Comparison of ENCODE assay signal across 1 cellular context in genomic region chr6:5231289-5231688, GRCh38.
TF ChIP-seq lines count a peak whose summit lies in the region.

No MANE protein-coding gene starts in this region.

TF ChIP-seq in K562, 482 proteins besides CTCF, POLR2A, EP300 and RAD21:
- TF ChIP-seq SFPQ (IDR thresholded peaks at IDR 0.05; ENCODE audit: low read depth, low read length) (no peak), GATAD2B (IDR thresholded peaks at IDR 0.05; ENCODE audit: borderline replicate concordance) (no peak), AFF1 (IDR thresholded peaks at IDR 0.05; ENCODE audit: low read depth in 1 of 2, partially characterized antibody in 2 of 2) (no peak), KDM5B (IDR thresholded peaks at IDR 0.05; ENCODE audit: insufficient replicate concordance, low read depth, low read length) (no peak), HMGXB4 (CRISPR knock-in tag; IDR thresholded peaks at IDR 0.05) (no peak), MEF2A (IDR thresholded peaks at IDR 0.05; ENCODE audit: control insufficient read depth, low read depth, low read length) (no peak), E2F5 (CRISPR knock-in tag; IDR thresholded peaks at IDR 0.05) (no peak), TAF9B (IDR thresholded peaks at IDR 0.05; ENCODE audit: partially characterized antibody) (no peak), KDM4B (IDR thresholded peaks at IDR 0.05; ENCODE audit: borderline replicate concordance in 2 of 2, low read depth in 1 of 2) (no peak), CSDE1 (IDR thresholded peaks at IDR 0.05) (no peak), BRD4 (IDR thresholded peaks at IDR 0.05) (no peak), YY1 (IDR thresholded peaks at IDR 0.05; ENCODE audit: borderline replicate concordance in 1 of 3, control insufficient read depth in 1 of 3, extremely low read depth in 1 of 3, insufficient read depth in 3 of 3, insufficient read length in 1 of 3, insufficient replicate concordance in 2 of 3, low read depth in 1 of 3, low read length in 2 of 3) (no peak), PTRF (tag; IDR thresholded peaks at IDR 0.05) (no peak)
